In the genomic region with DNA sequence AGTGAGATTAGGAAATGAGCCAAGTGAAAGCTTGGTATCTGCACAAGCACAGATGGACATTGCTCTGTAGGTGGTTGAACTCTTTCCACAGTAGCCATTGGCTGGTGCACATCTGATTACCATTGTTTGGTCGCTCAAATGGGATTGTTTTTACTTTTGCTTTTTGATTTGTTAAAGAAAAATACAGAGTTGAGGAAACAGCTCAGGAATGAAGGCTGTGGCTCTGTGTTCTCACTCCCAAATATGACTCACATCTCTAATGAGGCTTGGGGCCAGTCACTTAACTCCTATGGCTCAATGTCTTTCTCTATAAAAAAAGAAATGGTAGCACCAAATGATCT, we compare ENCODE assay signal across 10 cellular contexts.
A peak's percentile ranks its signal among the peaks of the same experiment; 100 is the strongest.
DNase-seq lines count a peak whose midpoint lies in the region; ATAC-seq and TF ChIP-seq lines count a peak whose summit lies in the region.
"Had no signal": no experiment of that assay in that cellular context is flagged by ENCODE, and none has a peak within 500 bp of the region (broad histone marks: within the 10 kb centered on the region; RNA-seq: fewer than 3 reads in every experiment).

No MANE protein-coding gene starts in this region.

- peak; percentile 66 for DNase-seq in AG20443 (ENCODE audit: low spot score)
- DNase-seq in WTC11 (ENCODE audit: low spot score) = no peak
- peak; percentile 37 to 66 for DNase-seq in foreskin keratinocyte
- no peak for DNase-seq in omental fat pad (ENCODE audit: low spot score)
- DNase-seq in activated CD4-positive, alpha-beta T cell treated with anti-CD3 and anti-CD28 coated beads, Interleukin-2, amount 50 U/mL, for 4 hours = no peak
- no peak for DNase-seq in NOMO-1 (lab: John Stamatoyannopoulos, UW; ENCODE audit: unreplicated experiment in 2 of 2)
- no peak for DNase-seq in activated CD8-positive, alpha-beta memory T cell treated with anti-CD3 and anti-CD28 coated beads, Interleukin-2, amount 50 U/mL, for 4 hours
- DNase-seq: stimulated activated CD4-positive, alpha-beta T cell treated with anti-CD3 and anti-CD28 coated beads, Interleukin-1b, Interleukin-23, amount 100 ng/mL, for 48 hours; T-helper 17 cell had no signal

- POLR2A ChIA-PET in WTC11 (lab: Charles Lee) = no interaction called here

- H3K27me3 Mint-ChIP-seq in WTC11 (ENCODE audit: low read depth) = no peaks in the 10 kb centered on the region
- H3K27me3 Mint-ChIP-seq: T-helper 17 cell had no signal

- CTCF ChIA-PET in WTC11 (lab: Charles Lee) = interaction anchor here (1.3 kb wide), 1 partner anchor 460 kb away, joined by 3 read pairs; no protein-coding TSS in a partner anchor

- ATAC-seq in WTC11 (no peak), foreskin keratinocyte (peak; percentile 79), omental fat pad (ENCODE audit: low FRiP score) (peak; percentile 85), GM18858 (IDR thresholded peaks at IDR 0.05; ENCODE audit: unreplicated experiment) (no peak)
- ATAC-seq: T-helper 17 cell had no signal

- H3K4me1 Mint-ChIP-seq in WTC11 = peaks cover 11% of the 10 kb centered on the region
- H3K4me1 Mint-ChIP-seq: T-helper 17 cell had no signal

- no peaks in the 10 kb centered on the region for H3K4me1 ChIP-seq in foreskin keratinocyte

- H3K27me3 ChIP-seq in foreskin keratinocyte = peaks cover 10% of the 10 kb centered on the region

- peaks cover 10% of the 10 kb centered on the region for H3K9me3 Mint-ChIP-seq in WTC11

- H3K27ac ChIP-seq in foreskin keratinocyte = no peak overlapping the region

- H3K27ac Mint-ChIP-seq in WTC11 = peak overlapping the region; percentile 34; the same call in 1 of the 2 replicates
- H3K27ac Mint-ChIP-seq: T-helper 17 cell had no signal

- TF ChIP-seq CTCF in WTC11 (IDR thresholded peaks at IDR 0.05) (no peak), foreskin keratinocyte (conservative IDR thresholded peaks at IDR 0.05) (no peak), omental fat pad (IDR thresholded peaks at IDR 0.05) (no peak)

- no peaks in the 10 kb centered on the region for H3K36me3 Mint-ChIP-seq in WTC11

- H3K4me3 Mint-ChIP-seq in WTC11 = no peak overlapping the region
- H3K4me3 Mint-ChIP-seq: T-helper 17 cell had no signal

TF ChIP-seq in WTC11, 78 proteins besides CTCF, POLR2A, EP300 and RAD21:
- no peak for TF ChIP-seq CBFB (CRISPR knock-in tag; IDR thresholded peaks at IDR 0.05; ENCODE audit: low read depth)
- TF ChIP-seq ZNF317 (CRISPR knock-in tag; IDR thresholded peaks at IDR 0.05; ENCODE audit: borderline replicate concordance, low read depth) = no peak
- TF ChIP-seq NFE2L1 (CRISPR knock-in tag; IDR thresholded peaks at IDR 0.05) = no peak
- no peak for TF ChIP-seq NR3C1 (CRISPR knock-in tag; conservative IDR thresholded peaks at IDR 0.05; ENCODE audit: low read depth)
- no peak for TF ChIP-seq NR2C2 (CRISPR knock-in tag; IDR thresholded peaks at IDR 0.05)
- TF ChIP-seq GTF2I (CRISPR knock-in tag; conservative IDR thresholded peaks at IDR 0.05) = no peak
- TF ChIP-seq, protein P1, sequence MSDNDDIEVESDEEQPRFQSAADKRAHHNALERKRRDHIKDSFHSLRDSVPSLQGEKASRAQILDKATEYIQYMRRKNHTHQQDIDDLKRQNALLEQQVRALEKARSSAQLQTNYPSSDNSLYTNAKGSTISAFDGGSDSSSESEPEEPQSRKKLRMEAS (CRISPR knock-in tag; IDR thresholded peaks at IDR 0.05) = no peak
- no peak for TF ChIP-seq SMAD3 (CRISPR knock-in tag; IDR thresholded peaks at IDR 0.05; ENCODE audit: borderline replicate concordance)
- TF ChIP-seq, protein P2, sequence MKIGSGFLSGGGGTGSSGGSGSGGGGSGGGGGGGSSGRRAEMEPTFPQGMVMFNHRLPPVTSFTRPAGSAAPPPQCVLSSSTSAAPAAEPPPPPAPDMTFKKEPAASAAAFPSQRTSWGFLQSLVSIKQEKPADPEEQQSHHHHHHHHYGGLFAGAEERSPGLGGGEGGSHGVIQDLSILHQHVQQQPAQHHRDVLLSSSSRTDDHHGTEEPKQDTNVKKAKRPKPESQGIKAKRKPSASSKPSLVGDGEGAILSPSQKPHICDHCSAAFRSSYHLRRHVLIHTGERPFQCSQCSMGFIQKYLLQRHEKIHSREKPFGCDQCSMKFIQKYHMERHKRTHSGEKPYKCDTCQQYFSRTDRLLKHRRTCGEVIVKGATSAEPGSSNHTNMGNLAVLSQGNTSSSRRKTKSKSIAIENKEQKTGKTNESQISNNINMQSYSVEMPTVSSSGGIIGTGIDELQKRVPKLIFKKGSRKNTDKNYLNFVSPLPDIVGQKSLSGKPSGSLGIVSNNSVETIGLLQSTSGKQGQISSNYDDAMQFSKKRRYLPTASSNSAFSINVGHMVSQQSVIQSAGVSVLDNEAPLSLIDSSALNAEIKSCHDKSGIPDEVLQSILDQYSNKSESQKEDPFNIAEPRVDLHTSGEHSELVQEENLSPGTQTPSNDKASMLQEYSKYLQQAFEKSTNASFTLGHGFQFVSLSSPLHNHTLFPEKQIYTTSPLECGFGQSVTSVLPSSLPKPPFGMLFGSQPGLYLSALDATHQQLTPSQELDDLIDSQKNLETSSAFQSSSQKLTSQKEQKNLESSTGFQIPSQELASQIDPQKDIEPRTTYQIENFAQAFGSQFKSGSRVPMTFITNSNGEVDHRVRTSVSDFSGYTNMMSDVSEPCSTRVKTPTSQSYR (CRISPR knock-in tag; IDR thresholded peaks at IDR 0.05) = no peak

Comparison
In these comparisons a context has a peak if more than half of its experiments do, and no peak if none do; other contexts are left out.
1. DNase-seq: peak in AG20443 (single experiment) and foreskin keratinocyte (2 of 2); none in WTC11 (single experiment), omental fat pad (single experiment), activated CD4-positive, alpha-beta T cell treated with anti-CD3 and anti-CD28 coated beads, Interleukin-2, amount 50 U/mL, for 4 hours (0 of 2), NOMO-1 (0 of 2) and activated CD8-positive, alpha-beta memory T cell treated with anti-CD3 and anti-CD28 coated beads, Interleukin-2, amount 50 U/mL, for 4 hours (single experiment).
2. ATAC-seq: peak in foreskin keratinocyte (single experiment) and omental fat pad (single experiment); none in WTC11 (single experiment) and GM18858 (single experiment).